9 cellular contexts compared by ENCODE assay signal in the genomic region with DNA sequence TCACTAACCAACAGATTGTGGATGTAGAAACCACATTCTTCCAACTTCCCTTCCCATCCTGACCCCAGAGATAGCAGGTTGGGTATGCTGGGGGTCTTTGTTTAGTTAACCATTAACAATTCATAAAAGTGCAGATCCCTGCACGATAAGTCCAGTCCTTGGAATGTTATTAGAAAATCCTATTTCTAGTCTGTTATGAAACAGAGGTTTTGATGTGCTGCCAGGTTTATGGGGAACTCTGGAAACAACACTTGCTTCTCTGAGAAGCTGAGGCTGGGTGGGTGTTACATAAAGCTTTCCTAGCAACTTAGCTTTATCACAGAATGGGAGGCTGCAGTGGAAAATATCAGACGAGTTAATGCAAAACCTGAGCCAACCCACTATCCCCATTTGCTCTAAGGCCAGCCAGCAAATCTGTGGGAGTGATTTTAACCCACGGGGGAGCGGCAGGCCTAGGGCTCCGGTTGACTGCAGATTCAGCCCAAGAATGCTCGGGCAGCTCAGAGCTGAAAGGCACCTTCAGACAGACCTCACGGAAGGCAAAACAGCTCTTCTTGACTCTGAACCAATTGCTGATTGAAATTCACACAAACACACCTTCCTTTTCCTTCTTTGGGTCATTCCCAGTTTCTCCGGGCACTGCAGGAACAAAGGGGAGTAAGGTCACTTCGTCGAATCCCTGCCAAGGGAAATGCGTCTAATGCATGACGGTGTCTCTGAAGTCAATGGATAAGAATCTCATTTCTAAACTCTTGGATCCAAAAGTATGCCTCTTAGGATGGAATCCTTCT.
A peak's percentile ranks its signal among the peaks of the same experiment; 100 is the strongest.
DNase-seq lines count a peak whose midpoint lies in the region; ATAC-seq and TF ChIP-seq lines count a peak whose summit lies in the region.
"Had no signal": no experiment of that assay in that cellular context is flagged by ENCODE, and none has a peak within 500 bp of the region (broad histone marks: within the 10 kb centered on the region; RNA-seq: fewer than 3 reads in every experiment).

No MANE protein-coding gene starts in this region.

- H3K36me3 ChIP-seq in hepatocyte (replicated peaks; ENCODE audit: insufficient read depth, low read depth) (no peaks in the 10 kb centered on the region), HAP-1 (replicated peaks) (no peaks in the 10 kb centered on the region)

- H3K9me3 ChIP-seq in hepatocyte (ENCODE audit: low read depth), result no peaks in the 10 kb centered on the region
- H3K9me3 ChIP-seq in HAP-1, result no peaks in the 10 kb centered on the region

- no peak for TF ChIP-seq CTCF in hepatocyte (IDR thresholded peaks at IDR 0.05; ENCODE audit: poor library complexity)

- H3K79me2 ChIP-seq in hepatocyte, result no peaks in the 10 kb centered on the region

- DNase-seq in HK-2 (ENCODE audit: unreplicated experiment) (peak; percentile 24), hepatocyte (ENCODE audit: low spot score) (peak; percentile 75), NCI-H2171 (lab: John Stamatoyannopoulos, UW) (no peak), HAP-1 (ENCODE audit: low spot score in 2 of 2) (no peak)
- no peak for DNase-seq in stimulated activated CD4-positive, alpha-beta T cell treated with anti-CD3 and anti-CD28 coated beads, Interleukin-2, amount 100 ng/mL, for 24 hours

- no peaks in the 10 kb centered on the region for H3K9me2 ChIP-seq in hepatocyte (replicated peaks; ENCODE audit: insufficient read depth)

- H3K4me3 ChIP-seq in hepatocyte, result no peak overlapping the region
- H3K4me3 ChIP-seq in skin epidermis, result no peak overlapping the region
- no peak overlapping the region for H3K4me3 ChIP-seq in HAP-1

- H3K4me2 ChIP-seq in hepatocyte, result peak overlapping the region; percentile 52
- H3K4me2 ChIP-seq: KMS-11 had no signal

- no peaks in the 10 kb centered on the region for H4K20me1 ChIP-seq in hepatocyte (ENCODE audit: insufficient read depth, poor library complexity, severe bottlenecking)

- in situ Hi-C loops in HAP-1 (cut with MboI; ENCODE audit: low sequenced_read_pairs), result loop anchor here (10.0 kb wide), 1 partner anchor 117 kb away; no protein-coding TSS in a partner anchor

- peaks cover 89% of the 10 kb centered on the region for H3K4me1 ChIP-seq in hepatocyte (ENCODE audit: insufficient read depth)
- peaks cover 22% of the 10 kb centered on the region for H3K4me1 ChIP-seq in HAP-1

- H3K27ac ChIP-seq in angular gyrus (ENCODE audit: low read depth, low read length) (peak overlapping the region; percentile 92), hepatocyte (peak overlapping the region; percentile 96), skin epidermis (peak overlapping the region; percentile 36 to 99 (median 97))
- H3K27ac ChIP-seq: KMS-11 had no signal

- H3K27me3 ChIP-seq in hepatocyte (no peaks in the 10 kb centered on the region), HAP-1 (ENCODE audit: low read depth) (no peaks in the 10 kb centered on the region)

- WGBS in hepatocyte (ENCODE audit: low lambda C conversion rate, missing lambda C conversion rate), result 44% methylated on average over 12 of the region's 12 CpGs

- ATAC-seq in HG02938 (IDR thresholded peaks at IDR 0.05; ENCODE audit: unreplicated experiment), result no peak

- no peak overlapping the region for H2AFZ ChIP-seq in hepatocyte

Comparison
In these comparisons a context has a peak if more than half of its experiments do, and no peak if none do; other contexts are left out.
1. DNase-seq: peak in HK-2 (single experiment) and hepatocyte (single experiment); none in stimulated activated CD4-positive, alpha-beta T cell treated with anti-CD3 and anti-CD28 coated beads, Interleukin-2, amount 100 ng/mL, for 24 hours (0 of 2), NCI-H2171 (single experiment) and HAP-1 (0 of 2).
2. Peak in every context shown above with its lines, with median percentiles within 50 percentile points of each other: H3K27ac ChIP-seq.